2 cellular contexts compared by ENCODE assay signal in genomic region chr3:124896824-124897526, GRCh38.
A peak's percentile ranks its signal among the peaks of the same experiment; 100 is the strongest.
TF ChIP-seq lines count a peak whose summit lies in the region.

No MANE protein-coding gene starts in this region.

TF ChIP-seq in HEK293, 187 proteins besides CTCF, POLR2A, EP300 and RAD21 (continued from another document):
- TF ChIP-seq ZBTB6 (tag by site-specific recombination; IDR thresholded peaks at IDR 0.05) = no peak

TF ChIP-seq in K562, 482 proteins besides CTCF, POLR2A, EP300 and RAD21 (continued from another document):
- TF ChIP-seq ZMIZ1 (IDR thresholded peaks at IDR 0.05; ENCODE audit: low read depth in 2 of 2, low read length in 2 of 2) = no peak
- peak; percentile 78 for TF ChIP-seq ZNF121 (CRISPR knock-in tag; conservative IDR thresholded peaks at IDR 0.05)
- no peak for TF ChIP-seq MGA (IDR thresholded peaks at IDR 0.05)
- TF ChIP-seq XRCC3 (IDR thresholded peaks at IDR 0.05) = no peak
- TF ChIP-seq TOE1 (IDR thresholded peaks at IDR 0.05; ENCODE audit: borderline replicate concordance) = no peak
- TF ChIP-seq TOE1 (CRISPR knock-in tag; IDR thresholded peaks at IDR 0.05; ENCODE audit: borderline replicate concordance, low read depth) = no peak
- no peak for TF ChIP-seq STAT6 (CRISPR knock-in tag; IDR thresholded peaks at IDR 0.05)
- no peak for TF ChIP-seq TCF7L2 (IDR thresholded peaks at IDR 0.05; ENCODE audit: low read depth, low read length)
- no peak for TF ChIP-seq JUND (IDR thresholded peaks at IDR 0.05; ENCODE audit: borderline replicate concordance, low read depth, low read length)
- no peak for TF ChIP-seq JUND (tag; IDR thresholded peaks at IDR 0.05; ENCODE audit: borderline replicate concordance, low read depth, low read length)
- TF ChIP-seq CCNT2 (IDR thresholded peaks at IDR 0.05; ENCODE audit: borderline replicate concordance, extremely low read depth, insufficient read length, low read depth, low read length) = no peak
- TF ChIP-seq POLR2AphosphoS5 (IDR thresholded peaks at IDR 0.05; ENCODE audit: control insufficient read depth, insufficient read depth, low read depth, low read length) = no peak
- 0 out of 4 replicates have a peak, but pooled peaks of 1 of the 2 experiments have one; percentile 21 for TF ChIP-seq KDM1A (IDR thresholded peaks at IDR 0.05)
- TF ChIP-seq SMAD1 (IDR thresholded peaks at IDR 0.05; ENCODE audit: low read depth, low read length, partially characterized antibody) = no peak
TF ChIP-seq in K562: peak in this region for 3.
